1 cellular context compared by ENCODE assay signal in genomic region chr2:196176142-196176738, GRCh38.
TF ChIP-seq lines count a peak whose summit lies in the region.

No MANE protein-coding gene starts in this region.

TF ChIP-seq in SK-N-SH, 30 proteins besides CTCF, POLR2A, EP300 and RAD21 (continued from another document):
- TF ChIP-seq MXI1 (IDR thresholded peaks at IDR 0.05; ENCODE audit: low read depth, low read length) (no peak), RCOR1 (IDR thresholded peaks at IDR 0.05; ENCODE audit: low read length) (no peak), RXRA (IDR thresholded peaks at IDR 0.05; ENCODE audit: borderline replicate concordance, low read depth) (no peak), FOXM1 (IDR thresholded peaks at IDR 0.05; ENCODE audit: low read depth) (no peak), NFIC (IDR thresholded peaks at IDR 0.05; ENCODE audit: borderline replicate concordance) (no peak), MEF2A (IDR thresholded peaks at IDR 0.05; ENCODE audit: borderline replicate concordance, low read depth) (no peak)
